8 cellular contexts compared by ENCODE assay signal in the genomic region with DNA sequence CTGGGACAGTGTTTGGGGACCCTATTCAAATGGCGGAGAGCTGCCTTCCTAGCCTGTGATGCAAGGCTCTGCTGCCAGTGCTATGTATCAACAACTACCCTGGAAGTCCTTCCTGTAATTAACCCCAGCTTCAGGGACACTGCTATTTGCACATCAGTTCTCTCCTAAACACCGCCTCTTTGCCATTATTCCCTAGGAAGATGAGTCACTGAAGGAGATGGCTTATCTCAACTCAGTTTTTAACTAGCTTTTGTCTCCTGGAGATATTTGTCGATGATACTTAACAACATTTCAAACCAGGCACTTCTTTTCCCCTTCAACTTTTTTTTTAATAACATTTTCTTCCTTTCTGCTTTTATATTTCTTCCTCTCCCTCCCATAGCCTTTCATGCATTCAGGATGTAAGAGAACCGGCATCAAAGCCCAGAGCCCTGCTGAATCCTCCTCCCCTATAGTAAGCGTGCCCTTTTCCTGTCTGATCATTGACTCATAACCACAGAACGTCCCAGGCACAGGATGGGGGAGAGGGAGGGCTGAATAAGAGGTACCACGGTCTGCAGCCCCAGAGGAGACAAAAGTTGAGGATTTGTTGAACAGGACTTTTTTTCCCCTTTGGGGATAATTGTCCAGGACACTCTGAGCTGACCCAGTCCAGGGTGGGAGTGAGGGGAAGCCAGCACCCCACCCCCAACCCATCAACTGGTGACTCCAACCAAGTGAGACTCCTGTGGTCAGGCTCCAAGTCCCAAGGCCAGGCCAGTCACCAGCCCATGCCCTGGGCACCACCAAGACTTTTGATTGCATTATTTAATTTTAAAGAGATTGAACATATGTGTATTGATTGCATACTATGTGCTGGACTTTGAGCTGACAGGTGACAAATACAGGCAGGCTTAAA.
A peak's percentile ranks its signal among the peaks of the same experiment; 100 is the strongest.
DNase-seq lines count a peak whose midpoint lies in the region; ATAC-seq and TF ChIP-seq lines count a peak whose summit lies in the region.

No MANE protein-coding gene starts in this region.

- ATAC-seq in HG02885 (IDR thresholded peaks at IDR 0.05; ENCODE audit: poor library complexity, unreplicated experiment) (no peak), GM19463 (IDR thresholded peaks at IDR 0.05; ENCODE audit: unreplicated experiment) (no peak)

- peak; percentile 64 for DNase-seq in BJ (ENCODE audit: low read depth)
- DNase-seq in KG1 (lab: John Stamatoyannopoulos, UW), result peak; percentile 37
- peak; percentile 95 for DNase-seq in amniotic epithelial cell (ENCODE audit: low read depth)
- peak; percentile 89 for DNase-seq in kidney glomerular epithelial cell (lab: John Stamatoyannopoulos, UW)
- no peak for DNase-seq in activated CD4-positive, CD25-positive, alpha-beta regulatory T cell treated with anti-CD3 and anti-CD28 coated beads, Interleukin-2, amount 50 U/mL, for 72 hours
- DNase-seq in colonic mucosa, result no peak

- H3K27ac ChIP-seq in colonic mucosa, result no peak overlapping the region

- H3K4me3 ChIP-seq in BJ (ENCODE audit: low read depth, low read length), result no peak overlapping the region
- H3K4me3 ChIP-seq in colonic mucosa, result no peak overlapping the region

- no peak overlapping the region for H3K9ac ChIP-seq in colonic mucosa (ENCODE audit: low read depth in 2 of 2, low read length in 2 of 2)

- H3K36me3 ChIP-seq in BJ (ENCODE audit: control insufficient read depth, insufficient read depth, low read length) (no peaks in the 10 kb centered on the region), colonic mucosa (no peaks in the 10 kb centered on the region)

- no peaks in the 10 kb centered on the region for H3K4me1 ChIP-seq in colonic mucosa

- TF ChIP-seq CTCF in BJ (IDR thresholded peaks at IDR 0.05; ENCODE audit: insufficient read depth, low read depth, low read length), result no peak
- TF ChIP-seq CTCF in colonic mucosa (IDR thresholded peaks at IDR 0.05), result no peak

- POLR2A ChIA-PET in BJ (lab: Charles Lee), result no interaction called here

- CTCF ChIA-PET in BJ (lab: Yijun Ruan, JAX), result interaction anchor here (0.5 to 1.1 kb wide), 7 partner anchors 7 to 619 kb away, joined by 3 to 4 read pairs (median 3); no protein-coding TSS in a partner anchor

- H3K27me3 ChIP-seq in BJ (ENCODE audit: control insufficient read depth, insufficient read depth, low read length) (no peaks in the 10 kb centered on the region), colonic mucosa (no peaks in the 10 kb centered on the region)

- intact Hi-C loops in colonic mucosa (cut with DNase I), result no loop called here

- H3K9me3 ChIP-seq in colonic mucosa, result no peaks in the 10 kb centered on the region

Comparison
In these comparisons a context has a peak if more than half of its experiments do, and no peak if none do; other contexts are left out.
1. DNase-seq: peak in BJ (single experiment), KG1 (single experiment), amniotic epithelial cell (single experiment) and kidney glomerular epithelial cell (single experiment); none in activated CD4-positive, CD25-positive, alpha-beta regulatory T cell treated with anti-CD3 and anti-CD28 coated beads, Interleukin-2, amount 50 U/mL, for 72 hours (single experiment) and colonic mucosa (single experiment).